29 cellular contexts compared by ENCODE assay signal in genomic region chr2:107290041-107290440, GRCh38.
"Had no signal": no experiment of that assay in that cellular context is flagged by ENCODE, and none has a peak within 500 bp of the region (broad histone marks: within the 10 kb centered on the region; RNA-seq: fewer than 3 reads in every experiment).

No MANE protein-coding gene starts in this region.

- DNase-seq: naive thymus-derived CD8-positive, alpha-beta T cell; occipital lobe; ovary; posterior cingulate gyrus; psoas muscle; right cardiac atrium; right lobe of liver; sigmoid colon; small intestine; spleen; stimulated activated CD4-positive, alpha-beta T cell treated with anti-CD3 and anti-CD28 coated beads, Interleukin-12 subunit alpha, Interleukin-12 subunit beta, amount 100 ng/mL, for 4 hours; stimulated activated CD4-positive, alpha-beta T cell treated with anti-CD3 and anti-CD28 coated beads, Interleukin-1b, Interleukin-23, amount 100 ng/mL, for 48 hours; stimulated activated CD4-positive, alpha-beta T cell treated with anti-CD3 and anti-CD28 coated beads, Interleukin-4, amount 100 ng/mL, for 1 hour; stimulated activated CD4-positive, alpha-beta T cell treated with anti-CD3 and anti-CD28 coated beads, Interleukin-4, amount 100 ng/mL, for 4 hours; stimulated activated CD8-positive, alpha-beta memory T cell treated with anti-CD3 and anti-CD28 coated beads, Interleukin-4, amount 100 ng/mL, for 48 hours; stimulated activated naive CD4-positive, alpha-beta T cell; stimulated activated naive CD8-positive, alpha-beta T cell treated with anti-CD3 and anti-CD28 coated beads, Interleukin-15, amount 100 ng/mL, for 72 hours; stimulated activated naive CD8-positive, alpha-beta T cell treated with anti-CD3 and anti-CD28 coated beads, Interleukin-15, Interleukin-2, amounts not matched to agents 100 U/mL and 50 U/mL, for 24 hours; substantia nigra; testis; tibial artery; transverse colon; upper lobe of right lung; uterus had no signal

- H3K27ac Mint-ChIP-seq: naive thymus-derived CD8-positive, alpha-beta T cell; natural killer cell treated with Interleukin-12 subunit alpha and Interleukin-12 subunit beta and Interleukin-15 and Interleukin-18, amount 100 ng/mL, for 72 hours; neural progenitor cell; progenitor cell of endocrine pancreas; stimulated activated memory B cell treated with anti-CD40 and anti-IgM and Interleukin-4, amounts not matched to agents 10 μg/mL and 1 μg/mL and 100 μg/mL, for 72 hours; stimulated activated naive CD8-positive, alpha-beta T cell treated with anti-CD3 and anti-CD28 coated beads, Interleukin-15, amount 100 ng/mL, for 72 hours; type B pancreatic cell had no signal

- H3K27me3 Mint-ChIP-seq: naive thymus-derived CD8-positive, alpha-beta T cell; natural killer cell treated with Interleukin-12 subunit alpha and Interleukin-12 subunit beta and Interleukin-15 and Interleukin-18, amount 100 ng/mL, for 72 hours; progenitor cell of endocrine pancreas; stimulated activated memory B cell treated with anti-CD40 and anti-IgM and Interleukin-4, amounts not matched to agents 10 μg/mL and 1 μg/mL and 100 μg/mL, for 72 hours; stimulated activated naive CD8-positive, alpha-beta T cell treated with anti-CD3 and anti-CD28 coated beads, Interleukin-15, amount 100 ng/mL, for 72 hours; type B pancreatic cell had no signal

- H3K9me3 Mint-ChIP-seq: type B pancreatic cell had no signal

- H3K4me3 Mint-ChIP-seq: naive thymus-derived CD8-positive, alpha-beta T cell; natural killer cell treated with Interleukin-12 subunit alpha and Interleukin-12 subunit beta and Interleukin-15 and Interleukin-18, amount 100 ng/mL, for 72 hours; neural progenitor cell; stimulated activated memory B cell treated with anti-CD40 and anti-IgM and Interleukin-4, amounts not matched to agents 10 μg/mL and 1 μg/mL and 100 μg/mL, for 72 hours; stimulated activated naive CD8-positive, alpha-beta T cell treated with anti-CD3 and anti-CD28 coated beads, Interleukin-15, amount 100 ng/mL, for 72 hours; type B pancreatic cell had no signal

- H3K36me3 Mint-ChIP-seq: naive thymus-derived CD8-positive, alpha-beta T cell; natural killer cell treated with Interleukin-12 subunit alpha and Interleukin-12 subunit beta and Interleukin-15 and Interleukin-18, amount 100 ng/mL, for 72 hours; neural progenitor cell; stimulated activated memory B cell treated with anti-CD40 and anti-IgM and Interleukin-4, amounts not matched to agents 10 μg/mL and 1 μg/mL and 100 μg/mL, for 72 hours; type B pancreatic cell had no signal

- H3K4me1 Mint-ChIP-seq: naive thymus-derived CD8-positive, alpha-beta T cell; neural progenitor cell; stimulated activated memory B cell treated with anti-CD40 and anti-IgM and Interleukin-4, amounts not matched to agents 10 μg/mL and 1 μg/mL and 100 μg/mL, for 72 hours; stimulated activated naive CD8-positive, alpha-beta T cell treated with anti-CD3 and anti-CD28 coated beads, Interleukin-15, amount 100 ng/mL, for 72 hours had no signal
